In the genomic region with DNA sequence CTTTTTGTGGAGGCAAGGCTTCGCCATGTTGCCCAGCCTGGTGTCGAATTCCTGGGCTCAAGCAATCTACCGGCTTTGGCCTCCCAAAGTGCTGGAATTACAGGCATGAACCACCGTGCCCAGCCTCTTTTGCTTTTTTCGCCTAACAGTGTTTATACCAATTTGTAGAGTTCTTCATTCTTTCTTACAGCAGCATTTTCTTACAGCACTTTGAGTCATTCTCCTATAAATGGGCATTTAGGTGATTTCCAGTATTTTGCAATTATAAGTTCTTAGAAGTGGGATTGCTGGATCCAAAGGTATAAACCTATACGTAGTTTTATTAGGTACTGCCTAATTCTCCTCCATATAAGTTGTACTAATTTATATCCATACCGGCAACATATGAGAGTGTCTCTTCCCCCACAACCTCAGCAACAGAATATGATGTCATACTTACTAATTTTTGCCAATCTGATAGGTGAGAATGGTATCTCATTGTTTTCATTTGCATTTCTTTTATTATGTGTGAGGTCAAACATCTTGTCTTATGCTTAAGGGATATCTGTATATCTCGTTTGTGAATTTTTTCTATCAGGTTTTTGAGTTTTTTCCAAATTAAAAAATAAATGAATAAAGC, we compare ENCODE assay signal across 23 cellular contexts. TPM values are rescaled to one million over a fixed set of nuclear protein-coding genes. Genes with fewer than 3 reads are reported as not detected.
DNase-seq lines count a peak whose midpoint lies in the region; ATAC-seq, FAIRE-seq and TF ChIP-seq lines count a peak whose summit lies in the region.
"Had no signal": no experiment of that assay in that cellular context is flagged by ENCODE, and none has a peak within 500 bp of the region (broad histone marks: within the 10 kb centered on the region; RNA-seq: fewer than 3 reads in every experiment).

No MANE protein-coding gene starts in this region.

- TF ChIP-seq RAD21 in GM12878 (IDR thresholded peaks at IDR 0.05; ENCODE audit: insufficient read depth, low read depth, low read length) = no peak

- no peaks in the 10 kb centered on the region for H4K20me1 ChIP-seq in GM12878 (ENCODE audit: control insufficient read depth, insufficient read depth)
- H4K20me1 ChIP-seq in Karpas-422 (ENCODE audit: insufficient read depth, low read depth, low read length) = no peaks in the 10 kb centered on the region

- H3K27ac ChIP-seq in GM12878 (ENCODE audit: control insufficient read depth, insufficient read depth) (no peak overlapping the region), Karpas-422 (ENCODE audit: low read length) (no peak overlapping the region)
- H3K27ac ChIP-seq: 22Rv1, tibial artery had no signal

- H3K9me3 ChIP-seq in GM12878 (replicated peaks; ENCODE audit: control insufficient read depth, insufficient read depth, low read length) (no peaks in the 10 kb centered on the region), Karpas-422 (ENCODE audit: low read length) (no peaks in the 10 kb centered on the region)
- H3K9me3 ChIP-seq: tibial artery had no signal

- CTCF ChIA-PET in GM12878 (lab: Yijun Ruan, JAX) = no interaction called here

- H3K27me3 Mint-ChIP-seq in T-helper 1 cell treated with Interleukin-12 subunit alpha and Interleukin-12 subunit beta and Interleukin-4 antibody, amounts not matched to agents 30 μg/mL and 1 μg/mL, for 36 hours (ENCODE audit: low read depth) = no peaks in the 10 kb centered on the region
- H3K27me3 Mint-ChIP-seq: CD4-positive, CD25-positive, alpha-beta regulatory T cell; dendritic cell treated with granulocyte-macrophage colony-stimulating factor and Interleukin-4, amounts not matched to agents 40 ng/mL and 50 ng/mL, for 4 days had no signal

- POLR2A ChIA-PET in GM12878 (lab: Charles Lee) = interaction anchor here (1.2 to 1.4 kb wide), 2 partner anchors 20 to 38 kb away, joined by 5 to 6 read pairs; no protein-coding TSS in a partner anchor

- intact Hi-C loops in GM12878 (cut with micrococcal nuclease; ENCODE audit: unreplicated experiment) = no loop called here

- FAIRE-seq in GM12878 (lab: Jason Lieb, UNC) (no peak), D721Med (lab: Jason Lieb, UNC) (no peak)

- TF ChIP-seq EP300 in GM12878 (IDR thresholded peaks at IDR 0.05; ENCODE audit: borderline replicate concordance in 1 of 2, control insufficient read depth in 1 of 2, low read depth in 2 of 2, low read length in 2 of 2) = no peak

- no peak for DNase-seq in T-helper 1 cell
- DNase-seq in HCEC 1CT = peak; percentile 39
- DNase-seq in GM12878 (ENCODE audit: low read depth, low spot score) = no peak
- peak; percentile 78 for DNase-seq in iris pigment epithelial cell (ENCODE audit: low read depth)
- no peak for DNase-seq in D721Med (ENCODE audit: insufficient read length, low spot score)
- no peak for DNase-seq in SW 1271 (lab: John Stamatoyannopoulos, UW)
- no peak for DNase-seq in Karpas-422
- DNase-seq: activated CD8-positive, alpha-beta T cell treated with anti-CD3 and anti-CD28 coated beads, Interleukin-2, amount 10 ng/mL, durations not matched to agents 7 days and 5 days; aorta; CD4-positive, CD25-positive, alpha-beta regulatory T cell; DND-41; GOT3; KG1; NCI-H1105 treated with DMSO at 0.1 percent for 48 hours; NCI-H748 treated with DMSO at 0.1 percent for 48 hours had no signal

- H3K4me3 ChIP-seq in GM12878 (no peak overlapping the region), Karpas-422 (ENCODE audit: low read length) (no peak overlapping the region)
- H3K4me3 ChIP-seq: tibial artery had no signal

- RAD21 ChIA-PET in GM12878 (lab: Charles Lee; ENCODE audit: unreplicated experiment) = no interaction called here

- H3K9me3 Mint-ChIP-seq in T-helper 1 cell treated with Interleukin-12 subunit alpha and Interleukin-12 subunit beta and Interleukin-4 antibody, amounts not matched to agents 30 μg/mL and 1 μg/mL, for 36 hours = no peaks in the 10 kb centered on the region
- H3K9me3 Mint-ChIP-seq: activated T-helper 1 cell treated with anti-CD3 and anti-CD28 coated beads, Interleukin-12 subunit alpha, Interleukin-12 subunit beta, Interleukin-2, Interleukin-4 antibody, amounts not matched to agents 30 ng/mL and 10 ng/mL and 1 ng/mL, durations not matched to agents 14 hours and 24 hours and 36 hours; CD4-positive, CD25-positive, alpha-beta regulatory T cell; dendritic cell treated with granulocyte-macrophage colony-stimulating factor and Interleukin-4, amounts not matched to agents 40 ng/mL and 50 ng/mL, for 4 days had no signal

- H3K4me3 Mint-ChIP-seq in T-helper 1 cell treated with Interleukin-12 subunit alpha and Interleukin-12 subunit beta and Interleukin-4 antibody, amounts not matched to agents 30 μg/mL and 1 μg/mL, for 36 hours = no peak overlapping the region
- H3K4me3 Mint-ChIP-seq: activated CD8-positive, alpha-beta T cell treated with anti-CD3 and anti-CD28 coated beads, Interleukin-2, amount 10 ng/mL, durations not matched to agents 7 days and 5 days; activated T-helper 1 cell treated with anti-CD3 and anti-CD28 coated beads, Interleukin-12 subunit alpha, Interleukin-12 subunit beta, Interleukin-2, Interleukin-4 antibody, amounts not matched to agents 30 ng/mL and 10 ng/mL and 1 ng/mL, durations not matched to agents 14 hours and 24 hours and 36 hours; dendritic cell treated with granulocyte-macrophage colony-stimulating factor and Interleukin-4, amounts not matched to agents 40 ng/mL and 50 ng/mL, for 4 days had no signal

- TF ChIP-seq CTCF in GM12878 (IDR thresholded peaks at IDR 0.05 in 2 of 3, conservative IDR thresholded peaks at IDR 0.05 in 1 of 3; ENCODE audit: control insufficient read depth in 2 of 3, extremely low read depth in 1 of 3, insufficient read depth in 1 of 3, low read depth in 3 of 3, low read length in 3 of 3) (no peak), D721Med (IDR thresholded peaks at IDR 0.05; ENCODE audit: insufficient read depth, missing control alignments) (no peak)

- H3K79me2 ChIP-seq in GM12878 (ENCODE audit: control insufficient read depth, insufficient read depth, low read length) (no peaks in the 10 kb centered on the region), Karpas-422 (ENCODE audit: low read length) (peaks cover 5% of the 10 kb centered on the region)

- SMC1A ChIA-PET in GM12878 (lab: Charles Lee; ENCODE audit: uncharacterized antibody, unreplicated experiment) = interaction anchor here (1.0 kb wide), 1 partner anchor 39 kb away, joined by 4 read pairs; a partner anchor contains a TSS

- peak overlapping the region; percentile 1 for H3K27ac Mint-ChIP-seq in T-helper 1 cell treated with Interleukin-12 subunit alpha and Interleukin-12 subunit beta and Interleukin-4 antibody, amounts not matched to agents 30 μg/mL and 1 μg/mL, for 36 hours
- H3K27ac Mint-ChIP-seq: activated CD8-positive, alpha-beta T cell treated with anti-CD3 and anti-CD28 coated beads, Interleukin-2, amount 10 ng/mL, durations not matched to agents 7 days and 5 days; activated T-helper 1 cell treated with anti-CD3 and anti-CD28 coated beads, Interleukin-12 subunit alpha, Interleukin-12 subunit beta, Interleukin-2, Interleukin-4 antibody, amounts not matched to agents 30 ng/mL and 10 ng/mL and 1 ng/mL, durations not matched to agents 14 hours and 24 hours and 36 hours; CD4-positive, CD25-positive, alpha-beta regulatory T cell; dendritic cell treated with granulocyte-macrophage colony-stimulating factor and Interleukin-4, amounts not matched to agents 40 ng/mL and 50 ng/mL, for 4 days had no signal

- H3K4me2 ChIP-seq in GM12878 (ENCODE audit: control insufficient read depth, insufficient read depth) (no peak overlapping the region), Karpas-422 (ENCODE audit: low read depth, low read length, poor library complexity, severe bottlenecking) (no peak overlapping the region)

- H3K9me2 ChIP-seq in Karpas-422 (replicated peaks; ENCODE audit: insufficient read depth, low read length) = no peaks in the 10 kb centered on the region

- H3K4me1 Mint-ChIP-seq in T-helper 1 cell treated with Interleukin-12 subunit alpha and Interleukin-12 subunit beta and Interleukin-4 antibody, amounts not matched to agents 30 μg/mL and 1 μg/mL, for 36 hours (ENCODE audit: low read depth) = peaks cover 7% of the 10 kb centered on the region

- no peaks in the 10 kb centered on the region for H3K36me3 ChIP-seq in GM12878 (ENCODE audit: control insufficient read depth in 2 of 2, insufficient read depth in 2 of 2, low read length in 1 of 2)
- no peaks in the 10 kb centered on the region for H3K36me3 ChIP-seq in Karpas-422 (ENCODE audit: insufficient read depth, low read length)
- H3K36me3 ChIP-seq: tibial artery had no signal

- no peak for ATAC-seq in GM12878
- ATAC-seq: activated CD8-positive, alpha-beta T cell treated with anti-CD3 and anti-CD28 coated beads, Interleukin-2, amount 10 ng/mL, durations not matched to agents 7 days and 5 days; esophagus mucosa; left lobe of liver; Panc1 had no signal

- in situ Hi-C loops in GM12878 (cut with MboI) = no loop called here

- no TSS peak for BruUV-seq in GM12878 (replicated peaks; lab: Mats Ljungman, UMichigan)

- no peaks in the 10 kb centered on the region for H3K36me3 Mint-ChIP-seq in T-helper 1 cell treated with Interleukin-12 subunit alpha and Interleukin-12 subunit beta and Interleukin-4 antibody, amounts not matched to agents 30 μg/mL and 1 μg/mL, for 36 hours (ENCODE audit: low read depth)

- no peak for TF ChIP-seq POLR2A in GM12878 (IDR thresholded peaks at IDR 0.05; ENCODE audit: low read depth, low read length)

- H2AFZ ChIP-seq in GM12878 (ENCODE audit: control insufficient read depth, low read depth, low read length) = no peak overlapping the region
- no peak overlapping the region for H2AFZ ChIP-seq in Karpas-422 (ENCODE audit: low read length)

- H3K27me3 ChIP-seq in GM12878 (replicated peaks in 1 of 2; ENCODE audit: control insufficient read depth in 2 of 2, insufficient read depth in 2 of 2, low read length in 1 of 2) (no peaks in the 10 kb centered on the region), Karpas-422 (ENCODE audit: low read length) (no peaks in the 10 kb centered on the region)
- H3K27me3 ChIP-seq: tibial artery had no signal

- H3K4me1 ChIP-seq in GM12878 (ENCODE audit: control insufficient read depth, insufficient read depth, low read length) (peaks cover 11% of the 10 kb centered on the region), Karpas-422 (ENCODE audit: low read length) (peaks cover under 1% of the 10 kb centered on the region; the same call in 1 of the 2 replicates)

- 74% methylated on average over 8 of the region's 8 CpGs for WGBS in GM12878 (ENCODE audit: insufficient coverage, insufficient replicate concordance, low lambda C conversion rate, missing lambda C conversion rate)

- H3K9ac ChIP-seq in GM12878 (ENCODE audit: control insufficient read depth, insufficient read depth, low read length) (no peak overlapping the region), Karpas-422 (ENCODE audit: low read length) (no peak overlapping the region)

RNA-seq across cellular contexts. Expression of a gene that starts 39.1 kb away (rescaled TPM):
- 6.2 and 6.7 TPM in 2 replicates for total RNA-seq in GM12878 (2013; cell fraction: nucleolus; rRNA removed)
- total RNA-seq in GM12878 (2014; rRNA removed) (1.3 and 1.5 TPM in 2 replicates), GM12878 (2014; rRNA removed; fragmentation: Illumina TruSeq; extraction: Trizol) (0.94 and 1.1 TPM in 2 replicates), GM12878 (2021) (5.6 and 7.7 TPM in 2 replicates)
- polyA plus RNA-seq in GM12878 (2011; ENCODE audit: low read depth) = 2.0 TPM
- polyA plus RNA-seq in GM12878 (2011; rRNA removed) (1.7 and 2.8 TPM in 2 replicates), GM12878 (2014; fragmentation: Illumina TruSeq; extraction: Trizol) (3.8 and 4.0 TPM in 2 replicates), GM12878 (2014; fragmentation: Nextera tagmentation; extraction: Ambion mirVana) (under 1 TPM; 0.68 to 0.84 TPM), GM12878 (2014; rRNA removed) (2.6 and 3.7 TPM in 2 replicates), GM12878 (2016; fragmentation: Nextera tagmentation; extraction: Ambion mirVana) (1 to 10 TPM; 2.2 to 3.1 TPM)
- polyA plus RNA-seq in GM12878 (2011; cell fraction: cytosol; rRNA removed) = 2.8 and 3.7 TPM in 2 replicates
- 5.5 and 6.1 TPM in 2 replicates for polyA plus RNA-seq in GM12878 (2011; cell fraction: nucleus; rRNA removed)
- 2.9 and 3.5 TPM in 2 replicates for polyA plus RNA-seq in GM12878 (2012)
- 6.4 and 6.6 TPM in 2 replicates for polyA minus RNA-seq in GM12878 (2011; rRNA and poly(A)+ RNA removed)
- polyA minus RNA-seq in GM12878 (2011; cell fraction: cytosol; rRNA and poly(A)+ RNA removed) = 1.6 and 1.9 TPM in 2 replicates
- polyA minus RNA-seq in GM12878 (2011; cell fraction: nucleus; rRNA and poly(A)+ RNA removed) = 2.3 and 4.0 TPM in 2 replicates
- total RNA-seq in Karpas-422 (2014; rRNA removed; shearing (Covaris generic); ENCODE audit: low replicate concordance) = 5.9 and 9.2 TPM in 2 replicates

RNA-seq across cellular contexts. Expression of a gene that starts 40.4 kb away (rescaled TPM):
- 29.4 and 37.3 TPM in 2 replicates for total RNA-seq in GM12878 (2013; cell fraction: nucleolus; rRNA removed)
- 74.7 and 78.7 TPM in 2 replicates for total RNA-seq in GM12878 (2014; rRNA removed)
- 59.9 and 61.5 TPM in 2 replicates for total RNA-seq in GM12878 (2014; rRNA removed; fragmentation: Illumina TruSeq; extraction: Trizol)
- total RNA-seq in GM12878 (2021) = 78.4 and 80.0 TPM in 2 replicates
- polyA plus RNA-seq in GM12878 (2011; ENCODE audit: low read depth) = 19.6 TPM
- 67.2 and 97.2 TPM in 2 replicates for polyA plus RNA-seq in GM12878 (2011; rRNA removed)
- 94.0 and 129 TPM in 2 replicates for polyA plus RNA-seq in GM12878 (2011; cell fraction: cytosol; rRNA removed)
- 115 and 128 TPM in 2 replicates for polyA plus RNA-seq in GM12878 (2011; cell fraction: nucleus; rRNA removed)
- polyA plus RNA-seq in GM12878 (2012) = 28.9 and 30.0 TPM in 2 replicates
- 58.3 and 77.9 TPM in 2 replicates for polyA plus RNA-seq in GM12878 (2014; fragmentation: Illumina TruSeq; extraction: Trizol)
- polyA plus RNA-seq in GM12878 (2014; fragmentation: Nextera tagmentation; extraction: Ambion mirVana) = 10 to 100 TPM; 43.0 to 54.5 TPM
- 82.8 and 93.5 TPM in 2 replicates for polyA plus RNA-seq in GM12878 (2014; rRNA removed)
- polyA plus RNA-seq in GM12878 (2016; fragmentation: Nextera tagmentation; extraction: Ambion mirVana) = 100 to 1,000 TPM; 107 to 110 TPM
- 91.0 and 101 TPM in 2 replicates for polyA minus RNA-seq in GM12878 (2011; rRNA and poly(A)+ RNA removed)
- 25.4 and 26.3 TPM in 2 replicates for polyA minus RNA-seq in GM12878 (2011; cell fraction: cytosol; rRNA and poly(A)+ RNA removed)
- 31.6 and 53.7 TPM in 2 replicates for polyA minus RNA-seq in GM12878 (2011; cell fraction: nucleus; rRNA and poly(A)+ RNA removed)
- total RNA-seq in Karpas-422 (2014; rRNA removed; shearing (Covaris generic); ENCODE audit: low replicate concordance) = 69.8 and 83.7 TPM in 2 replicates

Comparison
In these comparisons a context has a peak if more than half of its experiments do, and no peak if none do; other contexts are left out.
1. DNase-seq: peak in HCEC 1CT (single experiment) and iris pigment epithelial cell (single experiment); none in T-helper 1 cell (0 of 5), GM12878 (single experiment), D721Med (single experiment), SW 1271 (0 of 2) and Karpas-422 (single experiment).